In genomic region chr17:64920026-64920418, GRCh38 we compare ENCODE assay signal across 8 cellular contexts. TPM values are rescaled to one million over a fixed set of nuclear protein-coding genes. Genes with fewer than 3 reads are reported as not detected.
DNase-seq lines count a peak whose midpoint lies in the region; ATAC-seq, FAIRE-seq and TF ChIP-seq lines count a peak whose summit lies in the region.

No MANE protein-coding gene starts in this region.

- TF ChIP-seq POLR2A in esophagus squamous epithelium (IDR thresholded peaks at IDR 0.05): no peak

- intact Hi-C loops in esophagus squamous epithelium (cut with DNase I): no loop called here

- DNase-seq in SK-MEL-5 (ENCODE audit: low read depth, low spot score) (peak; percentile 26), esophagus squamous epithelium (lab: John Stamatoyannopoulos, UW) (no peak), osteocyte (ENCODE audit: extremely low spot score, unreplicated experiment) (no peak), frontal cortex (ENCODE audit: low spot score in 2 of 2) (no peak), T-helper 9 cell (no peak)
- no peak for DNase-seq in stimulated activated CD4-positive, alpha-beta T cell treated with anti-CD3 and anti-CD28 coated beads, Interleukin-4, amount 100 ng/mL, for 1 hour

- no peaks in the 10 kb centered on the region for H3K9me3 Mint-ChIP-seq in osteocyte (ENCODE audit: unreplicated experiment)

- no peaks in the 10 kb centered on the region for H3K27me3 ChIP-seq in esophagus squamous epithelium

- ATAC-seq in HG02852 (IDR thresholded peaks at IDR 0.05; ENCODE audit: unreplicated experiment): no peak

- WGBS in esophagus squamous epithelium, 2 donors: 59 to 69% methylated on average over 9 of the region's 9 CpGs

- no peaks in the 10 kb centered on the region for H3K9me3 ChIP-seq in esophagus squamous epithelium

- H3K27me3 Mint-ChIP-seq in osteocyte (ENCODE audit: unreplicated experiment): no peaks in the 10 kb centered on the region

- H3K4me3 Mint-ChIP-seq in osteocyte (ENCODE audit: unreplicated experiment): peak overlapping the region; percentile 84

- H3K4me1 Mint-ChIP-seq in osteocyte (ENCODE audit: unreplicated experiment): peaks cover 8% of the 10 kb centered on the region

- peaks cover 2% of the 10 kb centered on the region for H3K36me3 Mint-ChIP-seq in osteocyte (ENCODE audit: unreplicated experiment)

- TF ChIP-seq CTCF in esophagus squamous epithelium (IDR thresholded peaks at IDR 0.05) (no peak), osteocyte (IDR thresholded peaks at IDR 0.05) (no peak)

- H3K4me3 ChIP-seq in GM08714 (ENCODE audit: low read length) (peak overlapping the region; percentile 26; the same call in 1 of the 2 replicates), esophagus squamous epithelium (peak overlapping the region; percentile 76 to 92 (median 84))

- peak overlapping the region; percentile 89 for H3K27ac Mint-ChIP-seq in osteocyte (ENCODE audit: unreplicated experiment)

- peak overlapping the region; percentile 97 to 99 (median 99) for H3K27ac ChIP-seq in esophagus squamous epithelium

- no peak for FAIRE-seq in frontal cortex (lab: Jason Lieb, UNC)

- H3K4me1 ChIP-seq in esophagus squamous epithelium: peaks cover 0 to 15% (median 4%) of the 10 kb centered on the region in 3 donors

- H3K36me3 ChIP-seq in esophagus squamous epithelium: no peaks in the 10 kb centered on the region

- in situ Hi-C loops in SK-MEL-5 (cut with HindIII; ENCODE audit: low pct_unique_long_range_greater_than_20kb, low sequenced_read_pairs): no loop called here

RNA-seq across cellular contexts. Expression of gene LRRC37A3, which starts 0.7 kb away (rescaled TPM):
- 3.0 and 4.2 TPM in 2 replicates for total RNA-seq in SK-MEL-5 (2014; rRNA removed; shearing (Covaris generic))
- 0.65 and 1.0 TPM in 2 replicates for polyA plus RNA-seq in SK-MEL-5 (2015; cell fraction: cytosol; rRNA removed)
- polyA plus RNA-seq in SK-MEL-5 (2015; cell fraction: nucleus; rRNA removed): 7.7 and 10.0 TPM in 2 replicates
- 1 to 10 TPM; 2.3 to 6.9 (median 3.8) TPM for total RNA-seq in esophagus squamous epithelium
- 25.1 and 27.3 TPM in 2 replicates for total RNA-seq in osteocyte
- total RNA-seq in frontal cortex: 60.7 TPM
